In the genomic region with DNA sequence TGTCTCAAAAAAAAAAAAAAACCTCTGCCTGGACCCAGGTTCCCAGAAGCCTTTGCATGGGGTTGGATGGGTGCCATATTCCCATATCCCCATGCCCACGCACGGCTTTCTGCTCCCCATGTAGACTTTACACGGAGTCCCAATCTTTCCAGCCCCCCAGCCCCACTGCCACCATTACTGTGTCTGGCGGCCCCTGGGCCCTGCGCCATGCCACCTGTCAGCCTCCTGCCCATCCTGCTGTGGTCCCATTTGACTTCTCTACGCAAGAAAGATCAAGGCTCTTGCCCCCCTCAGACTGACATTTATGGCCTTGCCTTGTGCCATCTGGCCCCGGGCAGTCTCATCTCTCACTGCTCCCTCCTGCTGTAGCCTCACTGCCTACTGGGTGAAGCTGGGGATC, we compare ENCODE assay signal across 1 cellular context.
A peak's percentile ranks its signal among the peaks of the same experiment; 100 is the strongest.
TF ChIP-seq lines count a peak whose summit lies in the region.

No MANE protein-coding gene starts in this region.

TF ChIP-seq in HEK293, 187 proteins besides CTCF, POLR2A, EP300 and RAD21:
- TF ChIP-seq, protein P1, sequence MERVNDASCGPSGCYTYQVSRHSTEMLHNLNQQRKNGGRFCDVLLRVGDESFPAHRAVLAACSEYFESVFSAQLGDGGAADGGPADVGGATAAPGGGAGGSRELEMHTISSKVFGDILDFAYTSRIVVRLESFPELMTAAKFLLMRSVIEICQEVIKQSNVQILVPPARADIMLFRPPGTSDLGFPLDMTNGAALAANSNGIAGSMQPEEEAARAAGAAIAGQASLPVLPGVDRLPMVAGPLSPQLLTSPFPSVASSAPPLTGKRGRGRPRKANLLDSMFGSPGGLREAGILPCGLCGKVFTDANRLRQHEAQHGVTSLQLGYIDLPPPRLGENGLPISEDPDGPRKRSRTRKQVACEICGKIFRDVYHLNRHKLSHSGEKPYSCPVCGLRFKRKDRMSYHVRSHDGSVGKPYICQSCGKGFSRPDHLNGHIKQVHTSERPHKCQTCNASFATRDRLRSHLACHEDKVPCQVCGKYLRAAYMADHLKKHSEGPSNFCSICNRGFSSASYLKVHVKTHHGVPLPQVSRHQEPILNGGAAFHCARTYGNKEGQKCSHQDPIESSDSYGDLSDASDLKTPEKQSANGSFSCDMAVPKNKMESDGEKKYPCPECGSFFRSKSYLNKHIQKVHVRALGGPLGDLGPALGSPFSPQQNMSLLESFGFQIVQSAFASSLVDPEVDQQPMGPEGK (tag by site-specific recombination; IDR thresholded peaks at IDR 0.05) = peak; percentile 9; the same call in 1 of the 2 replicates
- TF ChIP-seq ZNF76 (tag by site-specific recombination; IDR thresholded peaks at IDR 0.05; ENCODE audit: borderline replicate concordance, low read depth) (0 out of 2 replicates have a peak, but pooled peaks have one; percentile 27), ZBTB7A (tag by site-specific recombination; IDR thresholded peaks at IDR 0.05; ENCODE audit: low read depth) (no peak)
